In the genomic region with DNA sequence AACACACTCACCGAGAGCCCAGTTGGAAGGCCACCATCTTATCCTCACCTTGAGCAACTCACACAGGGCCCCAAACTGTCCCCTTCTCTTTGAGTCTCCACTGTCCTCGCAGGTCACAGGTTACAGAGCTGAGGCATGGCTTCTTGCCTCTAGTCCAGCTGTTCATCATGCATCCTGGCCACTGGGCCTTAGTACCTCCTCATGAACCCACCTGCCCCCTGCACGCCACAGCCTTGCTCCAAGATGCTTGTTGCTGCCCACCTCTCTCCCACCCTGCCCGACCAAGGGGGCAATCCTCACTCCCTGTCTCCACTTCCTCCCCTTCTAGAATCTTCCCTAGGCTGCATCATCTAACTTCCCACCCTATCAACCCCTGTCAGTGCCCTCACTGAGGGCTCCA, we compare ENCODE assay signal across 20 cellular contexts. TPM values are rescaled to one million over a fixed set of nuclear protein-coding genes. Genes with fewer than 3 reads are reported as not detected.
DNase-seq lines count a peak whose midpoint lies in the region; ATAC-seq and TF ChIP-seq lines count a peak whose summit lies in the region.
"Had no signal": no experiment of that assay in that cellular context is flagged by ENCODE, and none has a peak within 500 bp of the region (broad histone marks: within the 10 kb centered on the region; RNA-seq: fewer than 3 reads in every experiment).

No MANE protein-coding gene starts in this region.

- TF ChIP-seq EP300 in upper lobe of left lung (IDR thresholded peaks at IDR 0.05) = no peak

- no peaks in the 10 kb centered on the region for H3K36me3 Mint-ChIP-seq in effector memory CD8-positive, alpha-beta T cell (ENCODE audit: insufficient read depth)
- H3K36me3 Mint-ChIP-seq: CD8-positive, alpha-beta T cell had no signal

- H2BK5ac ChIP-seq in neuronal stem cell (ENCODE audit: low read length) = peak overlapping the region; percentile 42

- H3K9me3 ChIP-seq in right atrium auricular region = no peaks in the 10 kb centered on the region
- H3K9me3 ChIP-seq in neuronal stem cell (replicated peaks in 1 of 2; ENCODE audit: control insufficient read depth in 2 of 2, insufficient read depth in 1 of 2, low read depth in 1 of 2, low read length in 2 of 2) = no peaks in the 10 kb centered on the region
- H3K9me3 ChIP-seq in upper lobe of left lung = no peaks in the 10 kb centered on the region
- no peaks in the 10 kb centered on the region for H3K9me3 ChIP-seq in WERI-Rb-1 (ENCODE audit: severe bottlenecking)
- H3K9me3 ChIP-seq: adrenal gland had no signal

- no peak overlapping the region for H3K9ac ChIP-seq in neuronal stem cell (ENCODE audit: low read depth, low read length, poor library complexity)
- H3K9ac ChIP-seq: parathyroid adenoma had no signal

- no peak overlapping the region for H3K4me3 Mint-ChIP-seq in effector memory CD8-positive, alpha-beta T cell
- H3K4me3 Mint-ChIP-seq: activated CD8-positive, alpha-beta T cell treated with anti-CD3 and anti-CD28 coated beads for 36 hours; CD8-positive, alpha-beta T cell had no signal

- ATAC-seq in left cardiac atrium (no peak), upper lobe of left lung (ENCODE audit: low FRiP score in 2 of 2) (no peak), HG03565 (IDR thresholded peaks at IDR 0.05; ENCODE audit: unreplicated experiment) (no peak)
- no peak for ATAC-seq in effector memory CD8-positive, alpha-beta T cell (replicated peaks)
- ATAC-seq: activated CD8-positive, alpha-beta T cell treated with anti-CD3 and anti-CD28 coated beads for 36 hours; CD8-positive, alpha-beta T cell; stimulated activated naive CD8-positive, alpha-beta T cell treated with anti-CD3 and anti-CD28 coated beads, Interleukin-15, Interleukin-2, amounts not matched to agents 100 U/mL and 50 U/mL, for 24 hours had no signal

- H3K27me3 ChIP-seq in right atrium auricular region (no peaks in the 10 kb centered on the region), neuronal stem cell (ENCODE audit: control insufficient read depth in 3 of 3, insufficient read depth in 3 of 3, low read depth in 1 of 3, low read length in 3 of 3) (peaks cover 0 to 2% (median 0%) of the 10 kb centered on the region in 3 experiments), upper lobe of left lung (no peaks in the 10 kb centered on the region), WERI-Rb-1 (ENCODE audit: insufficient read depth, low read depth, severe bottlenecking) (no peaks in the 10 kb centered on the region)
- H3K27me3 ChIP-seq: adrenal gland had no signal

- H4K91ac ChIP-seq in neuronal stem cell (ENCODE audit: low read depth, low read length, poor library complexity) = no peak overlapping the region

- no peak overlapping the region for H3K4me2 ChIP-seq in neuronal stem cell (ENCODE audit: insufficient read depth, low read length, poor library complexity, severe bottlenecking)

- H3K27ac Mint-ChIP-seq in effector memory CD8-positive, alpha-beta T cell = no peak overlapping the region
- H3K27ac Mint-ChIP-seq: activated CD8-positive, alpha-beta T cell treated with anti-CD3 and anti-CD28 coated beads for 36 hours; activated T-helper 2 cell treated with anti-CD3 and anti-CD28 coated beads, Interferon-gamma antibody, Interleukin-2, Interleukin-4, amounts not matched to agents 10 μg/mL and 5 μg/mL and 100 μg/mL, durations not matched to agents 14 hours and 24 hours and 36 hours; CD8-positive, alpha-beta T cell had no signal

- H3K23ac ChIP-seq in neuronal stem cell (ENCODE audit: low read depth, low read length, poor library complexity) = no peak overlapping the region

- DNase-seq in right atrium auricular region (ENCODE audit: low spot score) = no peak
- DNase-seq in left cardiac atrium = no peak
- no peak for DNase-seq in epithelial cell of prostate (ENCODE audit: low read depth, low spot score)
- DNase-seq in neuronal stem cell (ENCODE audit: low spot score) = no peak
- DNase-seq in upper lobe of left lung = no peak
- no peak for DNase-seq in effector memory CD8-positive, alpha-beta T cell
- DNase-seq in WERI-Rb-1 = no peak
- DNase-seq: activated CD8-positive, alpha-beta T cell treated with anti-CD3 and anti-CD28 coated beads for 36 hours; CD8-positive, alpha-beta T cell; head of caudate nucleus; KBM-7; NCI-H1092; NCI-H748 treated with DMSO at 0.1 percent for 48 hours; stimulated activated naive CD8-positive, alpha-beta T cell treated with anti-CD3 and anti-CD28 coated beads, Interleukin-15, Interleukin-2, amounts not matched to agents 100 U/mL and 50 U/mL, for 24 hours had no signal

- whole genome bisulfite sequencing in neuronal stem cell (ENCODE audit: extremely low coverage in 2 of 2, insufficient read length in 2 of 2, insufficient replicate concordance in 1 of 2), 2 donors = no CpG with 5 or more reads among the region's 4 CpGs
- 73 to 83% methylated on average over 4 of the region's 4 CpGs for WGBS in upper lobe of left lung, 2 donors

- peaks cover 22 to 25% of the 10 kb centered on the region in 2 donors for H3K27me3 Mint-ChIP-seq in effector memory CD8-positive, alpha-beta T cell

- H4K8ac ChIP-seq in neuronal stem cell (ENCODE audit: low read depth, low read length) = no peak overlapping the region

- peak overlapping the region; percentile 80 for H3K18ac ChIP-seq in neuronal stem cell (ENCODE audit: low read length)

- H2BK120ac ChIP-seq in neuronal stem cell (ENCODE audit: low read depth, low read length) = peak overlapping the region; percentile 33

- H3K36me3 ChIP-seq in right atrium auricular region (peaks cover 3% of the 10 kb centered on the region), neuronal stem cell (replicated peaks in 1 of 2; ENCODE audit: control insufficient read depth in 2 of 2, insufficient read depth in 2 of 2, low read length in 2 of 2) (no peaks in the 10 kb centered on the region), upper lobe of left lung (peaks cover 0 to 30% (median 1%) of the 10 kb centered on the region in 4 donors), WERI-Rb-1 (no peaks in the 10 kb centered on the region)
- H3K36me3 ChIP-seq: adrenal gland had no signal

- peaks cover 8 to 18% of the 10 kb centered on the region in 2 donors for H3K9me3 Mint-ChIP-seq in effector memory CD8-positive, alpha-beta T cell
- H3K9me3 Mint-ChIP-seq: activated CD8-positive, alpha-beta T cell treated with anti-CD3 and anti-CD28 coated beads for 36 hours had no signal

- no peak overlapping the region for H2AK5ac ChIP-seq in neuronal stem cell (ENCODE audit: low read depth, low read length)

- peak overlapping the region; percentile 81 for H2BK15ac ChIP-seq in neuronal stem cell (ENCODE audit: low read length)

- TF ChIP-seq CTCF in right atrium auricular region (IDR thresholded peaks at IDR 0.05) (no peak), upper lobe of left lung (IDR thresholded peaks at IDR 0.05) (no peak), WERI-Rb-1 (IDR thresholded peaks at IDR 0.05; ENCODE audit: low read depth, low read length) (no peak)

- no peak overlapping the region for H2AFZ ChIP-seq in neuronal stem cell (ENCODE audit: low read length)
- H2AFZ ChIP-seq: parathyroid adenoma had no signal

- peaks cover 5% of the 10 kb centered on the region in 2 donors for H3K4me1 Mint-ChIP-seq in effector memory CD8-positive, alpha-beta T cell (ENCODE audit: low read depth in 2 of 2)

- intact Hi-C loops in left cardiac atrium (cut with DNase I) = no loop called here

- H3K14ac ChIP-seq in neuronal stem cell (ENCODE audit: low read length) = no peak overlapping the region

- H3K4me1 ChIP-seq in right atrium auricular region (peaks cover 0 to 8% of the 10 kb centered on the region in 2 donors), neuronal stem cell (ENCODE audit: control insufficient read depth in 2 of 2, insufficient read depth in 1 of 2, low read depth in 1 of 2, low read length in 2 of 2) (peaks cover 5 to 6% of the 10 kb centered on the region in 2 donors), upper lobe of left lung (peaks cover 7 to 33% (median 16%) of the 10 kb centered on the region in 4 donors)

- H3K4me3 ChIP-seq in right atrium auricular region (no peak overlapping the region), neuronal stem cell (ENCODE audit: low read length in 2 of 2) (no peak overlapping the region), upper lobe of left lung (no peak overlapping the region), WERI-Rb-1 (ENCODE audit: low read depth, low read length) (no peak overlapping the region)
- H3K4me3 ChIP-seq: adrenal gland, coronary artery had no signal

- peak overlapping the region; percentile 76 for H2BK12ac ChIP-seq in neuronal stem cell (ENCODE audit: low read length)

- H3K79me1 ChIP-seq in neuronal stem cell (ENCODE audit: low read depth, low read length) = no peaks in the 10 kb centered on the region

- no peak overlapping the region for H3K4ac ChIP-seq in neuronal stem cell (ENCODE audit: low read length)

- H3K27ac ChIP-seq in right atrium auricular region (peak overlapping the region; percentile 67 to 69), epithelial cell of prostate (peak overlapping the region; percentile 81), neuronal stem cell (replicated peaks; ENCODE audit: low read length) (no peak overlapping the region), upper lobe of left lung (peak overlapping the region; percentile 75 to 85 (median 82)), WERI-Rb-1 (no peak overlapping the region)
- H3K27ac ChIP-seq: HL-60 had no signal

- TF ChIP-seq POLR2A in upper lobe of left lung (IDR thresholded peaks at IDR 0.05) = no peak

RNA-seq across cellular contexts. Expression of a gene that starts 17.1 kb away (rescaled TPM):
- total RNA-seq in right atrium auricular region = 10 to 100 TPM; 47.4 to 58.0 TPM
- 10 to 100 TPM; 40.3 to 80.0 TPM for total RNA-seq in left cardiac atrium
- 0.21 TPM for polyA plus RNA-seq in neuronal stem cell (2013, experiment 1 of 2)
- polyA plus RNA-seq in neuronal stem cell (2013, experiment 2 of 2) = 0.25 TPM
- 100 to 1,000 TPM in 3 of 6 donors, 10 to 100 TPM in 3; 54.5 to 146 (median 89.8) TPM for total RNA-seq in upper lobe of left lung
- total RNA-seq: activated CD8-positive, alpha-beta T cell treated with anti-CD3 and anti-CD28 coated beads for 36 hours; activated T-helper 2 cell treated with anti-CD3 and anti-CD28 coated beads, Interferon-gamma antibody, Interleukin-2, Interleukin-4, amounts not matched to agents 10 μg/mL and 5 μg/mL and 100 μg/mL, durations not matched to agents 14 hours and 24 hours and 36 hours; CD8-positive, alpha-beta T cell had no signal

RNA-seq across cellular contexts. Expression of a gene that starts 43.5 kb away (rescaled TPM):
- total RNA-seq in right atrium auricular region (under 1 TPM; 0.48 to 0.75 TPM), left cardiac atrium (1 to 10 TPM; 1.2 to 1.6 TPM), upper lobe of left lung (1 to 10 TPM in 1 of 6 donors, under 1 TPM in 3, not detected in 2; 0.22 to 1.0 (median 0.35) TPM)
- 1.4 TPM for polyA plus RNA-seq in neuronal stem cell (2013, experiment 1 of 2)
- 1.6 TPM for polyA plus RNA-seq in neuronal stem cell (2013, experiment 2 of 2)
- total RNA-seq: activated CD8-positive, alpha-beta T cell treated with anti-CD3 and anti-CD28 coated beads for 36 hours; activated T-helper 2 cell treated with anti-CD3 and anti-CD28 coated beads, Interferon-gamma antibody, Interleukin-2, Interleukin-4, amounts not matched to agents 10 μg/mL and 5 μg/mL and 100 μg/mL, durations not matched to agents 14 hours and 24 hours and 36 hours; CD8-positive, alpha-beta T cell had no signal

Comparison
In these comparisons a context has a peak if more than half of its experiments do, and no peak if none do; other contexts are left out.
1. H3K27ac ChIP-seq: peak in right atrium auricular region (2 of 2), epithelial cell of prostate (single experiment) and upper lobe of left lung (4 of 4); none in neuronal stem cell (single experiment) and WERI-Rb-1 (single experiment).